ENCODE assay signal across 2 cellular contexts in genomic region chr1:205450448-205450847, GRCh38.
TF ChIP-seq lines count a peak whose summit lies in the region.

No MANE protein-coding gene starts in this region.

TF ChIP-seq in HCT116, 20 proteins besides CTCF, POLR2A, EP300 and RAD21:
- TF ChIP-seq EGR1 (IDR thresholded peaks at IDR 0.05; ENCODE audit: low read depth), result no peak
- TF ChIP-seq ZBTB33 (IDR thresholded peaks at IDR 0.05; ENCODE audit: extremely low read depth, insufficient replicate concordance, low read length), result no peak
- TF ChIP-seq POLR2AphosphoS5 (IDR thresholded peaks at IDR 0.05; ENCODE audit: low read depth, low read length), result no peak
- no peak for TF ChIP-seq FOSL1 (IDR thresholded peaks at IDR 0.05; ENCODE audit: low read depth)
- no peak for TF ChIP-seq CBX3 (IDR thresholded peaks at IDR 0.05; ENCODE audit: low read depth)
TF ChIP-seq in HCT116: peak in this region for 0.

TF ChIP-seq in K562, 482 proteins besides CTCF, POLR2A, EP300 and RAD21:
- TF ChIP-seq GTF2B (IDR thresholded peaks at IDR 0.05; ENCODE audit: extremely low read depth, insufficient read length), result no peak
- TF ChIP-seq ZNF316 (IDR thresholded peaks at IDR 0.05), result peak; percentile 55; the same call in 1 of the 2 replicates
- 0 out of 2 replicates have a peak, but pooled peaks have one; percentile 34 for TF ChIP-seq MED1 (CRISPR knock-in tag; IDR thresholded peaks at IDR 0.05; ENCODE audit: borderline replicate concordance)
- no peak for TF ChIP-seq DLX4 (CRISPR knock-in tag; IDR thresholded peaks at IDR 0.05)
- no peak for TF ChIP-seq ZNF354B (CRISPR knock-in tag; IDR thresholded peaks at IDR 0.05)
- TF ChIP-seq CBFA2T2 (conservative IDR thresholded peaks at IDR 0.05), result no peak
- TF ChIP-seq SAP30 (IDR thresholded peaks at IDR 0.05; ENCODE audit: borderline replicate concordance, insufficient read depth, low read depth, low read length, poor library complexity, severe bottlenecking), result no peak
- TF ChIP-seq E2F3 (CRISPR knock-in tag; IDR thresholded peaks at IDR 0.05), result 0 out of 2 replicates have a peak, but pooled peaks have one; percentile 16
- 0 out of 2 replicates have a peak, but pooled peaks have one; percentile 21 for TF ChIP-seq CTBP1 (IDR thresholded peaks at IDR 0.05; ENCODE audit: borderline replicate concordance)
- no peak for TF ChIP-seq SNAPC5 (CRISPR knock-in tag; IDR thresholded peaks at IDR 0.05)
- no peak for TF ChIP-seq MNT (conservative IDR thresholded peaks at IDR 0.05)
- no peak for TF ChIP-seq ZNF655 (CRISPR knock-in tag; IDR thresholded peaks at IDR 0.05)
- 0 out of 2 replicates have a peak, but pooled peaks have one; percentile 25 for TF ChIP-seq HBP1 (CRISPR knock-in tag; IDR thresholded peaks at IDR 0.05)
- TF ChIP-seq DPF2 (IDR thresholded peaks at IDR 0.05), result peak; percentile 41
- TF ChIP-seq MAZ (CRISPR knock-in tag; conservative IDR thresholded peaks at IDR 0.05 in 1 of 2, IDR thresholded peaks at IDR 0.05 in 1 of 2), result 0 out of 4 replicates have a peak, but pooled peaks of 1 of the 2 experiments have one; percentile 50
- no peak for TF ChIP-seq ZNF212 (CRISPR knock-in tag; IDR thresholded peaks at IDR 0.05)
- no peak for TF ChIP-seq HEY1 (CRISPR knock-in tag; IDR thresholded peaks at IDR 0.05; ENCODE audit: borderline replicate concordance)
- TF ChIP-seq ZKSCAN8 (CRISPR knock-in tag; IDR thresholded peaks at IDR 0.05), result 0 out of 2 replicates have a peak, but pooled peaks have one; percentile 60
- TF ChIP-seq ZNF311 (CRISPR knock-in tag; IDR thresholded peaks at IDR 0.05), result 0 out of 2 replicates have a peak, but pooled peaks have one; percentile 24
- TF ChIP-seq GABPA (tag; conservative IDR thresholded peaks at IDR 0.05; ENCODE audit: low read depth), result 0 out of 2 replicates have a peak, but pooled peaks have one; percentile 3
- TF ChIP-seq TARDBP (IDR thresholded peaks at IDR 0.05), result 0 out of 2 replicates have a peak, but pooled peaks have one; percentile 26
- peak; percentile 38; the same call in 1 of the 2 replicates for TF ChIP-seq SMARCE1 (IDR thresholded peaks at IDR 0.05)
- TF ChIP-seq EGR1 (conservative IDR thresholded peaks at IDR 0.05), result peak; percentile 64
- 0 out of 2 replicates have a peak, but pooled peaks have one; percentile 18 for TF ChIP-seq ESRRA (IDR thresholded peaks at IDR 0.05; ENCODE audit: borderline replicate concordance, low read depth)
- TF ChIP-seq ZNF124 (CRISPR knock-in tag; IDR thresholded peaks at IDR 0.05), result no peak
- no peak for TF ChIP-seq CGGBP1 (CRISPR knock-in tag; IDR thresholded peaks at IDR 0.05)
- TF ChIP-seq CREBBP (IDR thresholded peaks at IDR 0.05; ENCODE audit: low read depth, low read length), result no peak
TF ChIP-seq in K562: peak in this region for 14.
